23 cellular contexts compared by ENCODE assay signal in the genomic region with DNA sequence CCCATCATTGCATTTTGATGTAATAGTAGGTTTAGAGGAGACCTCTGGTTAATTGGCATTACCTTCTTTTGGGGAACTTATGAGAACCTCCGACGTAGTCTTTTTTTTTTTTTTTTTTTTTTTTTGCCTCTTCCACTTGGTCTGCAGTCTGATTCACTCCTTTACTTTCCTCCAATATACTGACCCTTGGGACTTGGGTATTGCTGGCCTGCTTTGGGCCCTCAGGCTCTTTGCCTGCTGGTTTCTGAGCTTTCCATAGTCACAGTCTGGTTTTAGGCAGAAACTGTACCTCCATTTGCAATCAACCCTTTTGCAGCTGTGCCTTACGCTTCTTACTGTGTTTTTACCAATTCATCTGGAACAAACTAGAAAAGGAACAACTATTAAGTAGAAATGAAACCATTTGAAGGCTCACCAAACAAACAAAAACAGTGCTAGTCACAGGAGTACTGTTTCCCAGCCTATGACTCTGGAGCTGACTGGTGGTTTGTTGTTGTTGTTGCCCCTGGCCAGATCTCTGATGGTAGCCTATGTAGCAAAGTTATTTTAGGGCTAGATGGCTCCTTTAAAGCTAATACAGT.
A peak's percentile ranks its signal among the peaks of the same experiment; 100 is the strongest.
DNase-seq lines count a peak whose midpoint lies in the region; ATAC-seq and TF ChIP-seq lines count a peak whose summit lies in the region.
"Had no signal": no experiment of that assay in that cellular context is flagged by ENCODE, and none has a peak within 500 bp of the region (broad histone marks: within the 10 kb centered on the region; RNA-seq: fewer than 3 reads in every experiment).

No MANE protein-coding gene starts in this region.

- no peaks in the 10 kb centered on the region for H3K27me3 Mint-ChIP-seq in CD8-positive, alpha-beta T cell (ENCODE audit: low read depth)
- no peaks in the 10 kb centered on the region for H3K27me3 Mint-ChIP-seq in IgD-negative memory B cell
- no peaks in the 10 kb centered on the region for H3K27me3 Mint-ChIP-seq in neural crest cell (ENCODE audit: low read depth)
- H3K27me3 Mint-ChIP-seq: T-helper 17 cell had no signal

- no peak overlapping the region for H3K4ac ChIP-seq in mesendoderm (ENCODE audit: low read depth, low read length)

- peaks cover 7% of the 10 kb centered on the region for H3K4me1 ChIP-seq in CD8-positive, alpha-beta T cell (ENCODE audit: insufficient read depth, low read length)
- H3K4me1 ChIP-seq in mesendoderm (ENCODE audit: control insufficient read depth, low read depth, low read length) = no peaks in the 10 kb centered on the region
- H3K4me1 ChIP-seq: SJSA1 had no signal

- no peak overlapping the region for H3K23ac ChIP-seq in mesendoderm (ENCODE audit: low read length)

- no peak overlapping the region for H4K8ac ChIP-seq in mesendoderm (ENCODE audit: low read depth, low read length)

- no peak overlapping the region for H3K4me2 ChIP-seq in mesendoderm (ENCODE audit: low read length)

- H3K9ac ChIP-seq in mesendoderm (ENCODE audit: low read length) = no peak overlapping the region

- CTCF ChIA-PET in CD8-positive, alpha-beta T cell (lab: Charles Lee) = interaction anchor here (0.6 to 1.3 kb wide), 2 partner anchors 81 to 119 kb away, joined by 3 read pairs; no protein-coding TSS in a partner anchor

- H3K27me3 ChIP-seq in CD8-positive, alpha-beta T cell (ENCODE audit: insufficient read depth, low read length) = no peaks in the 10 kb centered on the region
- no peaks in the 10 kb centered on the region for H3K27me3 ChIP-seq in mesendoderm (ENCODE audit: insufficient read depth, low read length, poor library complexity)
- H3K27me3 ChIP-seq: left lung, pancreas, sigmoid colon, SJSA1, thyroid gland had no signal

- no peaks in the 10 kb centered on the region for H3K9me3 ChIP-seq in CD8-positive, alpha-beta T cell (ENCODE audit: low read length)
- H3K9me3 ChIP-seq: left lung, pancreas, sigmoid colon, SJSA1, thyroid gland had no signal

- no peaks in the 10 kb centered on the region for H3K9me3 Mint-ChIP-seq in CD8-positive, alpha-beta T cell
- H3K9me3 Mint-ChIP-seq in IgD-negative memory B cell (no peaks in the 10 kb centered on the region), neural crest cell (no peaks in the 10 kb centered on the region)
- H3K9me3 Mint-ChIP-seq: CD14-positive monocyte, HFFc6 had no signal

- no peak overlapping the region for H3K4me3 ChIP-seq in CD8-positive, alpha-beta T cell (ENCODE audit: low read depth, low read length)
- H3K4me3 ChIP-seq in fibroblast of mammary gland (ENCODE audit: control insufficient read depth, low read depth, low read length) (no peak overlapping the region), mesendoderm (ENCODE audit: low read length) (no peak overlapping the region)
- H3K4me3 ChIP-seq: left lung, pancreas, sigmoid colon, SJSA1, thyroid gland had no signal

- H3K36me3 ChIP-seq in CD8-positive, alpha-beta T cell (ENCODE audit: insufficient read depth, low read length) = peaks cover 16% of the 10 kb centered on the region
- no peaks in the 10 kb centered on the region for H3K36me3 ChIP-seq in mesendoderm (ENCODE audit: control insufficient read depth, insufficient read depth, low read length)

- peaks cover 76% of the 10 kb centered on the region for H3K36me3 Mint-ChIP-seq in CD8-positive, alpha-beta T cell
- H3K36me3 Mint-ChIP-seq in IgD-negative memory B cell (peaks cover 2% of the 10 kb centered on the region), neural crest cell (ENCODE audit: low read depth) (peaks cover 28% of the 10 kb centered on the region)

- no peaks in the 10 kb centered on the region for H3K79me2 ChIP-seq in mesendoderm (ENCODE audit: control insufficient read depth, insufficient read depth, low read length)

- no peak for DNase-seq in CD8-positive, alpha-beta T cell
- peak; percentile 16 for DNase-seq in fibroblast of mammary gland (ENCODE audit: low read depth)
- DNase-seq in neural crest cell (ENCODE audit: low read depth, low spot score) = no peak
- no peak for DNase-seq in mesendoderm
- DNase-seq in NAMALWA (ENCODE audit: low spot score) = no peak
- no peak for DNase-seq in NK-92 treated with Interleukin-12 subunit alpha and Interleukin-12 subunit beta, amount 100 ng/mL, for 24 hours (lab: John Stamatoyannopoulos, UW)
- DNase-seq: activated CD4-positive, alpha-beta T cell treated with anti-CD3 and anti-CD28 coated beads, Interleukin-2, amount 50 U/mL, for 48 hours; activated naive CD4-positive, alpha-beta T cell; DMS 273 treated with DMSO at 0.1 percent for 48 hours; HFFc6; IMR-90; left lung; NCI-H748 treated with DMSO at 0.1 percent for 48 hours; pancreas; sigmoid colon; T-helper 17 cell; thyroid gland had no signal

- TF ChIP-seq CTCF in CD8-positive, alpha-beta T cell (IDR thresholded peaks at IDR 0.05) = no peak
- TF ChIP-seq CTCF in fibroblast of mammary gland (conservative IDR thresholded peaks at IDR 0.05; ENCODE audit: control insufficient read depth, insufficient read depth, low read depth, low read length) (no peak), neural crest cell (conservative IDR thresholded peaks at IDR 0.05) (no peak)

- peak overlapping the region; percentile 71 for H3K27ac Mint-ChIP-seq in CD8-positive, alpha-beta T cell
- H3K27ac Mint-ChIP-seq in IgD-negative memory B cell (peak overlapping the region in 2 of 3 donors; percentile 9 to 73), neural crest cell (ENCODE audit: unreplicated experiment) (peak overlapping the region; percentile 85)
- H3K27ac Mint-ChIP-seq: HFFc6, T-helper 17 cell had no signal

- H3K4me1 Mint-ChIP-seq in CD8-positive, alpha-beta T cell (ENCODE audit: low read depth) = peaks cover 25% of the 10 kb centered on the region
- H3K4me1 Mint-ChIP-seq in IgD-negative memory B cell (peaks cover 0 to 4% (median 2%) of the 10 kb centered on the region in 3 donors), neural crest cell (peaks cover 32% of the 10 kb centered on the region)

- intact Hi-C loops in CD8-positive, alpha-beta T cell (cut with DNase I, micrococcal nuclease) = no loop called here

- no peak overlapping the region for H3K27ac ChIP-seq in CD8-positive, alpha-beta T cell (ENCODE audit: low read depth, low read length)
- no peak overlapping the region for H3K27ac ChIP-seq in mesendoderm (ENCODE audit: low read depth, low read length)
- H3K27ac ChIP-seq: HL-60, left lung, pancreas, SJSA1, thyroid gland, VCaP had no signal

- no peak overlapping the region for H3K56ac ChIP-seq in mesendoderm (ENCODE audit: low read length)

- no peak overlapping the region for H3K4me3 Mint-ChIP-seq in CD8-positive, alpha-beta T cell
- H3K4me3 Mint-ChIP-seq in IgD-negative memory B cell (peak overlapping the region in 1 of 4 donors; percentile 10), neural crest cell (no peak overlapping the region)
- H3K4me3 Mint-ChIP-seq: CD14-positive monocyte, HFFc6, T-helper 17 cell had no signal

- POLR2A ChIA-PET in CD8-positive, alpha-beta T cell (lab: Charles Lee) = interaction anchor here (0.6 to 1.9 kb wide), 2 partner anchors 16 to 48 kb away, joined by 3 to 4 read pairs; no protein-coding TSS in a partner anchor

- no peak overlapping the region for H3K18ac ChIP-seq in mesendoderm (ENCODE audit: low read length)

- ATAC-seq in CD8-positive, alpha-beta T cell = no peak
- no peak for ATAC-seq in GM18498 (IDR thresholded peaks at IDR 0.05; ENCODE audit: unreplicated experiment)
- ATAC-seq: T-helper 17 cell had no signal

- no peak overlapping the region for H2BK120ac ChIP-seq in mesendoderm (ENCODE audit: low read depth, low read length)

- no CpG with 5 or more reads among the region's 3 CpGs for WGBS in mesendoderm (ENCODE audit: extremely low coverage, insufficient coverage, low lambda C conversion rate)

- no peak overlapping the region for H2BK5ac ChIP-seq in mesendoderm (ENCODE audit: low read length)

- no peak overlapping the region for H2BK15ac ChIP-seq in mesendoderm (replicated peaks; ENCODE audit: low read depth)

- no peaks in the 10 kb centered on the region for H3K79me1 ChIP-seq in mesendoderm (ENCODE audit: low read length)

- no peak overlapping the region for H4K5ac ChIP-seq in mesendoderm (ENCODE audit: low read length)

- H2AK5ac ChIP-seq in mesendoderm (ENCODE audit: low read length) = no peak overlapping the region
